Comparison of ENCODE assay signal across 1 cellular context in the genomic region with DNA sequence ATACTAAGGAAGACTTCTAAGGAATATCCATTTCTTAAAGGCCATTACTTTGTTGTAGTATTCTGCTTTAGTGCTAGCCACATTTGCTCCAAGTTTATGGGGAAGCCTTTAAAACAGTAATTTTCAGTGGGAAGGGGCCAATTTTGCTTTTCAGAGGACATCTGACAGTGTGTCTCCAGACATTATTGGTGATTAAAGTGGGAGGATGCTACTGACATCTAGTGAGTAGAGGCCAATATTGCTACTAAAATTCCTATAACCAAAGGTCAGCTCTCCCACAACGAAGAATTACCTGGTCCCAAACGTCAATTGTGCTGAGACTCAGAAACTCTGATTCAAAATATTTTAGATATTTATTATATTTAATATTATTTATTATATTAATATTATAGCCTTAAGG.
TF ChIP-seq lines count a peak whose summit lies in the region.

No MANE protein-coding gene starts in this region.

TF ChIP-seq in Ishikawa, 13 proteins besides CTCF, POLR2A, EP300 and RAD21 (continued from another document):
- TF ChIP-seq, protein P1, sequence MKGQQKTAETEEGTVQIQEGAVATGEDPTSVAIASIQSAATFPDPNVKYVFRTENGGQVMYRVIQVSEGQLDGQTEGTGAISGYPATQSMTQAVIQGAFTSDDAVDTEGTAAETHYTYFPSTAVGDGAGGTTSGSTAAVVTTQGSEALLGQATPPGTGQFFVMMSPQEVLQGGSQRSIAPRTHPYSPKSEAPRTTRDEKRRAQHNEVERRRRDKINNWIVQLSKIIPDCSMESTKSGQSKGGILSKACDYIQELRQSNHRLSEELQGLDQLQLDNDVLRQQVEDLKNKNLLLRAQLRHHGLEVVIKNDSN (IDR thresholded peaks at IDR 0.05): no peak
- no peak for TF ChIP-seq TEAD4 (IDR thresholded peaks at IDR 0.05)
- no peak for TF ChIP-seq NFIC (IDR thresholded peaks at IDR 0.05)
- TF ChIP-seq FOXM1 (IDR thresholded peaks at IDR 0.05; ENCODE audit: borderline replicate concordance, low read depth): no peak
- TF ChIP-seq TAF1 (IDR thresholded peaks at IDR 0.05; ENCODE audit: low read depth): no peak
- no peak for TF ChIP-seq CEBPB (IDR thresholded peaks at IDR 0.05)
- no peak for TF ChIP-seq ZBTB7A (IDR thresholded peaks at IDR 0.05; ENCODE audit: low read depth)
- TF ChIP-seq EGR1 (IDR thresholded peaks at IDR 0.05): no peak
